9 cellular contexts compared by ENCODE assay signal in genomic region chr15:73981761-73982222, GRCh38. TPM values are rescaled to one million over a fixed set of nuclear protein-coding genes. Genes with fewer than 3 reads are reported as not detected.
A peak's percentile ranks its signal among the peaks of the same experiment; 100 is the strongest.
DNase-seq lines count a peak whose midpoint lies in the region; ATAC-seq and TF ChIP-seq lines count a peak whose summit lies in the region.
"Had no signal": no experiment of that assay in that cellular context is flagged by ENCODE, and none has a peak within 500 bp of the region (broad histone marks: within the 10 kb centered on the region; RNA-seq: fewer than 3 reads in every experiment).

No MANE protein-coding gene starts in this region.

- no peak overlapping the region for H2AK5ac ChIP-seq in neuronal stem cell (ENCODE audit: low read depth, low read length)

- POLR2A ChIA-PET in AG04450 (lab: Yijun Ruan, JAX), result no interaction called here
- POLR2A ChIA-PET in PC-3 (lab: Charles Lee; ENCODE audit: unreplicated experiment), result no interaction called here

- no peaks in the 10 kb centered on the region for H3K79me1 ChIP-seq in neuronal stem cell (ENCODE audit: low read depth, low read length)

- H3K14ac ChIP-seq in neuronal stem cell (ENCODE audit: low read length), result no peak overlapping the region

- H3K4me1 ChIP-seq in PC-3 (ENCODE audit: insufficient read depth, low read length) (peaks cover 29% of the 10 kb centered on the region), colonic mucosa (peaks cover 17% of the 10 kb centered on the region), neuronal stem cell (ENCODE audit: control insufficient read depth in 2 of 2, insufficient read depth in 1 of 2, low read depth in 1 of 2, low read length in 2 of 2) (peaks cover 3 to 5% of the 10 kb centered on the region in 2 donors)

- no CpG with 5 or more reads among the region's 5 CpGs for WGBS in neuronal stem cell (ENCODE audit: extremely low coverage in 2 of 2, insufficient read length in 2 of 2, insufficient replicate concordance in 1 of 2), 2 donors

- no peaks in the 10 kb centered on the region for H3K36me3 ChIP-seq in PC-3 (ENCODE audit: low read depth, low read length)
- H3K36me3 ChIP-seq in colonic mucosa, result no peaks in the 10 kb centered on the region
- peaks cover 0 to 4% of the 10 kb centered on the region in 2 donors for H3K36me3 ChIP-seq in neuronal stem cell (replicated peaks in 1 of 2; ENCODE audit: control insufficient read depth in 2 of 2, insufficient read depth in 2 of 2, low read length in 2 of 2)

- peak overlapping the region; percentile 38; the same call in 1 of the 2 replicates for H3K9ac ChIP-seq in PC-3 (ENCODE audit: low read length)
- peak overlapping the region in 1 of 2 donors; percentile 38 for H3K9ac ChIP-seq in colonic mucosa (ENCODE audit: low read depth in 2 of 2, low read length in 2 of 2)
- H3K9ac ChIP-seq in neuronal stem cell (ENCODE audit: low read depth, low read length, poor library complexity), result no peak overlapping the region

- H4K91ac ChIP-seq in neuronal stem cell (ENCODE audit: low read depth, low read length, poor library complexity), result no peak overlapping the region

- no peaks in the 10 kb centered on the region for H3K79me2 ChIP-seq in PC-3 (ENCODE audit: low read length)

- no peak overlapping the region for H3K4me3 ChIP-seq in AG04450 (ENCODE audit: low read depth, low read length)
- H3K4me3 ChIP-seq in PC-3 (ENCODE audit: low read length), result no peak overlapping the region
- no peak overlapping the region for H3K4me3 ChIP-seq in colonic mucosa
- H3K4me3 ChIP-seq in neuronal stem cell (ENCODE audit: low read length in 2 of 2), result no peak overlapping the region

- 0 out of 2 replicates have a peak overlapping the region, but pooled peaks have one; percentile 19 for H2AFZ ChIP-seq in PC-3 (ENCODE audit: low read length)
- H2AFZ ChIP-seq in neuronal stem cell (ENCODE audit: low read length), result peak overlapping the region; percentile 55

- H3K4ac ChIP-seq in neuronal stem cell (ENCODE audit: low read length), result no peak overlapping the region

- intact Hi-C loops in PC-3 (cut with micrococcal nuclease) (no loop called here), colonic mucosa (cut with DNase I) (no loop called here)

- H3K27ac ChIP-seq in AG04450 (ENCODE audit: low read depth, low read length) (peak overlapping the region; percentile 96), PC-3 (ENCODE audit: low read length) (peak overlapping the region; percentile 86), colonic mucosa (peak overlapping the region; percentile 68), neuronal stem cell (replicated peaks; ENCODE audit: low read length) (no peak overlapping the region)

- ATAC-seq in PC-3 (no peak), GM18861 (IDR thresholded peaks at IDR 0.05; ENCODE audit: unreplicated experiment) (no peak), GM18502 (IDR thresholded peaks at IDR 0.05; ENCODE audit: poor library complexity, unreplicated experiment) (no peak)

- H2BK120ac ChIP-seq in neuronal stem cell (ENCODE audit: low read depth, low read length), result no peak overlapping the region

- H3F3A ChIP-seq in PC-3 (ENCODE audit: low read length, unreplicated experiment), result no peaks in the 10 kb centered on the region

- H3K23ac ChIP-seq in neuronal stem cell (ENCODE audit: low read depth, low read length, poor library complexity), result no peak overlapping the region

- CTCF ChIA-PET in AG04450 (lab: Charles Lee), result interaction anchor here (0.8 to 3.4 kb wide), 5 partner anchors 9 to 146 kb away, joined by 3 to 38 read pairs (median 5); partner anchors contain the start of gene STOML1
- CTCF ChIA-PET in PC-3 (lab: Charles Lee), result no interaction called here

- BruUV-seq in PC-3 (replicated peaks; lab: Mats Ljungman, UMichigan), result no TSS peak

- H4K8ac ChIP-seq in neuronal stem cell (ENCODE audit: low read depth, low read length), result no peak overlapping the region

- no peak for TF ChIP-seq CTCF in AG04450 (IDR thresholded peaks at IDR 0.05; ENCODE audit: low read depth, low read length)
- TF ChIP-seq CTCF in PC-3 (conservative IDR thresholded peaks at IDR 0.05; ENCODE audit: low read depth, low read length), result no peak
- TF ChIP-seq CTCF in colonic mucosa (IDR thresholded peaks at IDR 0.05), result no peak

- DNase-seq in AG04450 (ENCODE audit: low read depth, low spot score) (no peak), PC-3 (no peak), colonic mucosa (no peak), neuronal stem cell (ENCODE audit: low spot score) (no peak), RKO (ENCODE audit: low spot score) (no peak)
- no peak for DNase-seq in stimulated activated naive CD4-positive, alpha-beta T cell treated with Interleukin-2 at 50 U/mL for 16 hours (lab: John Stamatoyannopoulos, UW)
- DNase-seq: NCI-H1092 had no signal

- no peak overlapping the region for H3K18ac ChIP-seq in neuronal stem cell (ENCODE audit: low read length)

- H4K20me1 ChIP-seq in PC-3 (ENCODE audit: low read length), result no peaks in the 10 kb centered on the region

- H2BK5ac ChIP-seq in neuronal stem cell (ENCODE audit: low read length), result no peak overlapping the region

- H3K4me2 ChIP-seq in PC-3 (ENCODE audit: low read length) (peak overlapping the region; percentile 73), neuronal stem cell (ENCODE audit: insufficient read depth, low read length, poor library complexity, severe bottlenecking) (no peak overlapping the region)

- H3K9me3 ChIP-seq in AG04450 (ENCODE audit: control insufficient read depth, insufficient read depth, low read length) (no peaks in the 10 kb centered on the region), PC-3 (ENCODE audit: low read length) (no peaks in the 10 kb centered on the region), colonic mucosa (no peaks in the 10 kb centered on the region), neuronal stem cell (replicated peaks in 1 of 2; ENCODE audit: control insufficient read depth in 2 of 2, insufficient read depth in 1 of 2, low read depth in 1 of 2, low read length in 2 of 2) (no peaks in the 10 kb centered on the region)

- H3K9me2 ChIP-seq in PC-3 (replicated peaks; ENCODE audit: low read length), result no peaks in the 10 kb centered on the region

- H2BK12ac ChIP-seq in neuronal stem cell (ENCODE audit: low read length), result no peak overlapping the region

- H2BK15ac ChIP-seq in neuronal stem cell (ENCODE audit: low read length), result no peak overlapping the region

- H3K27me3 ChIP-seq in AG04450 (ENCODE audit: control insufficient read depth, insufficient read depth, low read length) (no peaks in the 10 kb centered on the region), PC-3 (ENCODE audit: low read length) (no peaks in the 10 kb centered on the region), colonic mucosa (no peaks in the 10 kb centered on the region), neuronal stem cell (ENCODE audit: control insufficient read depth in 3 of 3, insufficient read depth in 3 of 3, low read depth in 1 of 3, low read length in 3 of 3) (peaks cover 0 to 11% (median 0%) of the 10 kb centered on the region in 3 experiments)

RNA-seq across cellular contexts. Expression of gene STOML1, which starts 10.3 kb away (rescaled TPM):
- 7.3 and 10.0 TPM in 2 replicates for polyA plus RNA-seq in AG04450 (2011; rRNA removed)
- polyA minus RNA-seq in AG04450 (2011; rRNA and poly(A)+ RNA removed), result 5.0 and 6.3 TPM in 2 replicates
- total RNA-seq in PC-3 (2014; rRNA removed), result 10.1 and 12.0 TPM in 2 replicates
- 10 to 100 TPM in 1 of 2 donors, 1 to 10 TPM in 1; 9.1 to 14.3 TPM for total RNA-seq in colonic mucosa
- polyA plus RNA-seq in neuronal stem cell (2013, experiment 1 of 2), result 2.2 TPM
- polyA plus RNA-seq in neuronal stem cell (2013, experiment 2 of 2), result 2.3 TPM

RNA-seq across cellular contexts. Expression of gene PML, which starts 12.7 kb away (rescaled TPM):
- 7.6 and 12.5 TPM in 2 replicates for polyA plus RNA-seq in AG04450 (2011; rRNA removed)
- 22.0 and 22.5 TPM in 2 replicates for polyA minus RNA-seq in AG04450 (2011; rRNA and poly(A)+ RNA removed)
- total RNA-seq in PC-3 (2014; rRNA removed), result 18.7 and 41.0 TPM in 2 replicates
- total RNA-seq in colonic mucosa, result 10 to 100 TPM; 27.0 to 31.3 TPM
- 19.7 TPM for polyA plus RNA-seq in neuronal stem cell (2013, experiment 1 of 2)
- 20.5 TPM for polyA plus RNA-seq in neuronal stem cell (2013, experiment 2 of 2)

RNA-seq across cellular contexts. Expression of gene LOXL1, which starts 55.5 kb away (rescaled TPM):
- polyA plus RNA-seq in AG04450 (2011; rRNA removed), result 114 and 206 TPM in 2 replicates
- polyA minus RNA-seq in AG04450 (2011; rRNA and poly(A)+ RNA removed), result 260 and 359 TPM in 2 replicates
- total RNA-seq in PC-3 (2014; rRNA removed) (224 and 249 TPM in 2 replicates), colonic mucosa (1 to 10 TPM; 2.3 to 6.9 TPM)
- polyA plus RNA-seq in neuronal stem cell (2013, experiment 1 of 2), result 67.0 TPM
- 68.3 TPM for polyA plus RNA-seq in neuronal stem cell (2013, experiment 2 of 2)

Comparison
In these comparisons a context has a peak if more than half of its experiments do, and no peak if none do; other contexts are left out.
1. RNA of gene LOXL1, which starts 55.5 kb away (total RNA-seq): 224 to 249 TPM in PC-3; 2.3 to 6.9 TPM in colonic mucosa; every median in the first group is over 10 times any median in the second.